In genomic region chr12:106769546-106769945, GRCh38 we compare ENCODE assay signal across 27 cellular contexts. TPM values are rescaled to one million over a fixed set of nuclear protein-coding genes. Genes with fewer than 3 reads are reported as not detected.
DNase-seq lines count a peak whose midpoint lies in the region; ATAC-seq, FAIRE-seq and TF ChIP-seq lines count a peak whose summit lies in the region.
"Had no signal": no experiment of that assay in that cellular context is flagged by ENCODE, and none has a peak within 500 bp of the region (broad histone marks: within the 10 kb centered on the region; RNA-seq: fewer than 3 reads in every experiment).

No MANE protein-coding gene starts in this region.

- H3K4me2 ChIP-seq in K562 (ENCODE audit: insufficient read depth, low read length), result no peak overlapping the region
- peak overlapping the region; percentile 57 for H3K4me2 ChIP-seq in neural progenitor cell

- no peaks in the 10 kb centered on the region for H3K36me3 ChIP-seq in K562 (ENCODE audit: control insufficient read depth, insufficient read depth, low read length)
- no peaks in the 10 kb centered on the region for H3K36me3 ChIP-seq in neural progenitor cell
- no peaks in the 10 kb centered on the region for H3K36me3 ChIP-seq in upper lobe of left lung
- H3K36me3 ChIP-seq: brain microvascular endothelial cell, right atrium auricular region, thyroid gland had no signal

- H3K27me3 ChIP-seq in K562 (ENCODE audit: control insufficient read depth in 2 of 2, insufficient read depth in 2 of 2, low read length in 2 of 2) (no peaks in the 10 kb centered on the region), neural progenitor cell (no peaks in the 10 kb centered on the region), upper lobe of left lung (no peaks in the 10 kb centered on the region)
- H3K27me3 ChIP-seq: brain microvascular endothelial cell, right atrium auricular region, thyroid gland had no signal

- H3K27me3 Mint-ChIP-seq in neural progenitor cell (ENCODE audit: insufficient read depth, low read depth), result peaks cover 3% of the 10 kb centered on the region

- H3K4me1 ChIP-seq in K562 (replicated peaks in 1 of 2; ENCODE audit: control insufficient read depth in 2 of 2, insufficient read depth in 2 of 2, low read length in 2 of 2) (peaks cover 3 to 13% of the 10 kb centered on the region in 2 experiments; a peak in 3 of 5 replicates), neural progenitor cell (peaks cover 40% of the 10 kb centered on the region), upper lobe of left lung (peaks cover 0 to 31% (median 11%) of the 10 kb centered on the region in 4 donors)

- H2AFZ ChIP-seq in K562 (ENCODE audit: low read depth, low read length), result peak overlapping the region; percentile 63
- no peak overlapping the region for H2AFZ ChIP-seq in neural progenitor cell (replicated peaks)

- no peak for FAIRE-seq in K562 (lab: Jason Lieb, UNC)
- FAIRE-seq: H54 had no signal

- POLR2A ChIA-PET in K562 (lab: Yijun Ruan, JAX), result no interaction called here

- H3K4me3 ChIP-seq in K562, result no peak overlapping the region
- no peak overlapping the region for H3K4me3 ChIP-seq in fibroblast of villous mesenchyme (ENCODE audit: low read depth, low read length)
- no peak overlapping the region for H3K4me3 ChIP-seq in neural progenitor cell
- H3K4me3 ChIP-seq in upper lobe of left lung, result no peak overlapping the region
- H3K4me3 ChIP-seq: right atrium auricular region, thyroid gland had no signal

- no TSS peak for BruUV-seq in K562 (replicated peaks; lab: Mats Ljungman, UMichigan)

- no peaks in the 10 kb centered on the region for H3K79me2 ChIP-seq in K562 (ENCODE audit: control insufficient read depth, insufficient read depth, low read length)
- no peaks in the 10 kb centered on the region for H3K79me2 ChIP-seq in neural progenitor cell (ENCODE audit: low read depth)

- no peaks in the 10 kb centered on the region for H3K9me3 Mint-ChIP-seq in neural progenitor cell
- H3K9me3 Mint-ChIP-seq: activated B cell treated with CpG ODN at 0.5 μM for 24 hours; activated CD4-positive, alpha-beta memory T cell treated with anti-CD3 and anti-CD28 coated beads, Interleukin-2, amount 10 ng/mL, durations not matched to agents 7 days and 5 days; activated naive CD4-positive, alpha-beta T cell treated with anti-CD3 and anti-CD28 coated beads, Interleukin-2, amount 50 U/mL, for 72 hours; IgD-negative memory B cell; memory B cell; natural killer cell treated with Interleukin-12 subunit alpha and Interleukin-12 subunit beta and Interleukin-15 and Interleukin-18, amount 100 ng/mL, for 72 hours; stimulated activated naive B cell treated with anti-CD40 and anti-IgM and Interleukin-4, amounts not matched to agents 10 μg/mL and 1 μg/mL and 100 μg/mL, for 72 hours; T-helper 1 cell treated with Interleukin-12 subunit alpha and Interleukin-12 subunit beta and Interleukin-4 antibody, amounts not matched to agents 30 μg/mL and 1 μg/mL, for 36 hours had no signal

- H3K27ac ChIP-seq in K562 (ENCODE audit: extremely low read depth, low read depth, low read length) (no peak overlapping the region), neural progenitor cell (no peak overlapping the region), upper lobe of left lung (no peak overlapping the region)
- H3K27ac ChIP-seq: brain microvascular endothelial cell, right atrium auricular region, thyroid gland had no signal

- H3K9ac ChIP-seq in K562 (ENCODE audit: insufficient read depth in 1 of 2, low read depth in 2 of 2, low read length in 2 of 2) (no peak overlapping the region), neural progenitor cell (no peak overlapping the region)

- H3K36me3 Mint-ChIP-seq in neural progenitor cell, result no peaks in the 10 kb centered on the region
- H3K36me3 Mint-ChIP-seq: natural killer cell treated with Interleukin-12 subunit alpha and Interleukin-12 subunit beta and Interleukin-15 and Interleukin-18, amount 100 ng/mL, for 72 hours had no signal

- H3K4me3 Mint-ChIP-seq in neural progenitor cell, result peak overlapping the region; percentile 34
- H3K4me3 Mint-ChIP-seq: activated B cell treated with CpG ODN at 0.5 μM for 24 hours; activated CD4-positive, alpha-beta memory T cell treated with anti-CD3 and anti-CD28 coated beads, Interleukin-2, amount 10 ng/mL, durations not matched to agents 7 days and 5 days; IgD-negative memory B cell; memory B cell; natural killer cell treated with Interleukin-12 subunit alpha and Interleukin-12 subunit beta and Interleukin-15 and Interleukin-18, amount 100 ng/mL, for 72 hours; stimulated activated naive B cell treated with anti-CD40 and anti-IgM and Interleukin-4, amounts not matched to agents 10 μg/mL and 1 μg/mL and 100 μg/mL, for 72 hours; T-helper 1 cell treated with Interleukin-12 subunit alpha and Interleukin-12 subunit beta and Interleukin-4 antibody, amounts not matched to agents 30 μg/mL and 1 μg/mL, for 36 hours had no signal

- TF ChIP-seq POLR2A in K562 (conservative IDR thresholded peaks at IDR 0.05) (no peak), upper lobe of left lung (IDR thresholded peaks at IDR 0.05) (no peak)

- DNase-seq in EH (ENCODE audit: low read depth) (peak; percentile 23), K562 (ENCODE audit: extremely low read depth in 1 of 4, low spot score in 3 of 4) (no peak), fibroblast of villous mesenchyme (ENCODE audit: low read depth) (peak; percentile 62), neural progenitor cell (ENCODE audit: low spot score) (no peak), COLO829 (ENCODE audit: low spot score) (no peak), NCI-H82 treated with DMSO at 0.1 percent for 48 hours (lab: John Stamatoyannopoulos, UW; ENCODE audit: unreplicated experiment) (no peak), upper lobe of left lung (no peak)
- DNase-seq: activated B cell treated with CpG ODN at 0.5 μM for 24 hours; activated CD4-positive, alpha-beta memory T cell treated with anti-CD3 and anti-CD28 coated beads, Interleukin-2, amount 10 ng/mL, durations not matched to agents 7 days and 5 days; activated T-cell treated with anti-CD3 and anti-CD28 coated beads, Interleukin-2, amount 50 U/mL, for 1 hour; brain microvascular endothelial cell; dermis blood vessel endothelial cell; DMS79; erythroblast; MM.1S; NCI-H1930; stimulated activated naive B cell treated with anti-CD40 and anti-IgM and Interleukin-4, amounts not matched to agents 10 μg/mL and 1 μg/mL and 100 μg/mL, for 72 hours; thyroid gland had no signal

- CTCF ChIA-PET in K562 (lab: Yijun Ruan, JAX; ENCODE audit: low intra/inter-chr PET ratio), result no interaction called here

- 22% methylated on average over 6 of the region's 6 CpGs for WGBS in K562 (ENCODE audit: insufficient coverage, low coverage, missing lambda C conversion rate)
- 47 to 53% methylated on average over 6 of the region's 6 CpGs for WGBS in upper lobe of left lung, 2 donors

- peak overlapping the region; percentile 99 for H3K27ac Mint-ChIP-seq in neural progenitor cell
- H3K27ac Mint-ChIP-seq: activated B cell treated with CpG ODN at 0.5 μM for 24 hours; activated CD4-positive, alpha-beta memory T cell treated with anti-CD3 and anti-CD28 coated beads, Interleukin-2, amount 10 ng/mL, durations not matched to agents 7 days and 5 days; activated naive CD4-positive, alpha-beta T cell treated with anti-CD3 and anti-CD28 coated beads, Interleukin-2, amount 50 U/mL, for 72 hours; IgD-negative memory B cell; memory B cell; natural killer cell treated with Interleukin-12 subunit alpha and Interleukin-12 subunit beta and Interleukin-15 and Interleukin-18, amount 100 ng/mL, for 72 hours; stimulated activated naive B cell treated with anti-CD40 and anti-IgM and Interleukin-4, amounts not matched to agents 10 μg/mL and 1 μg/mL and 100 μg/mL, for 72 hours; T-helper 1 cell treated with Interleukin-12 subunit alpha and Interleukin-12 subunit beta and Interleukin-4 antibody, amounts not matched to agents 30 μg/mL and 1 μg/mL, for 36 hours had no signal

- no peak for TF ChIP-seq EP300 in K562 (IDR thresholded peaks at IDR 0.05; ENCODE audit: low read length)
- TF ChIP-seq EP300 in upper lobe of left lung (IDR thresholded peaks at IDR 0.05), result no peak

- intact Hi-C loops in K562 (cut with micrococcal nuclease), result no loop called here

- in situ Hi-C loops in K562 (cut with MboI), result no loop called here

- H3K9me3 ChIP-seq in K562 (replicated peaks; ENCODE audit: control insufficient read depth, insufficient read depth, low read depth, low read length) (peaks cover 7% of the 10 kb centered on the region), neural progenitor cell (ENCODE audit: low read depth) (no peaks in the 10 kb centered on the region), upper lobe of left lung (no peaks in the 10 kb centered on the region)
- H3K9me3 ChIP-seq: right atrium auricular region, thyroid gland had no signal

- ATAC-seq in K562, result no peak
- ATAC-seq in upper lobe of left lung (ENCODE audit: low FRiP score in 2 of 2), result no peak
- no peak for ATAC-seq in GM18868 (IDR thresholded peaks at IDR 0.05; ENCODE audit: unreplicated experiment)
- ATAC-seq: activated naive CD4-positive, alpha-beta T cell treated with anti-CD3 and anti-CD28 coated beads, Interleukin-2, amount 50 U/mL, for 72 hours; natural killer cell treated with Interleukin-12 subunit alpha and Interleukin-12 subunit beta and Interleukin-15 and Interleukin-18, amount 100 ng/mL, for 72 hours; Right ventricle myocardium inferior; stimulated activated naive B cell treated with anti-CD40 and anti-IgM and Interleukin-4, amounts not matched to agents 10 μg/mL and 1 μg/mL and 100 μg/mL, for 72 hours had no signal

- TF ChIP-seq CTCF in K562 (IDR thresholded peaks at IDR 0.05 in 2 of 3, conservative IDR thresholded peaks at IDR 0.05 in 1 of 3; ENCODE audit: insufficient read depth in 2 of 3, low read depth in 1 of 3, low read length in 3 of 3) (no peak), fibroblast of villous mesenchyme (IDR thresholded peaks at IDR 0.05; ENCODE audit: insufficient read depth, low read depth, low read length) (no peak), neural progenitor cell (IDR thresholded peaks at IDR 0.05) (no peak), upper lobe of left lung (IDR thresholded peaks at IDR 0.05) (no peak)

- TF ChIP-seq RAD21 in K562 (CRISPR knock-in tag; conservative IDR thresholded peaks at IDR 0.05 in 1 of 2, IDR thresholded peaks at IDR 0.05 in 1 of 2), result no peak

- H3K4me1 Mint-ChIP-seq in neural progenitor cell, result peaks cover 80% of the 10 kb centered on the region

- H4K20me1 ChIP-seq in K562 (replicated peaks; ENCODE audit: control insufficient read depth, insufficient read depth, low read length), result no peaks in the 10 kb centered on the region
- no peaks in the 10 kb centered on the region for H4K20me1 ChIP-seq in neural progenitor cell (ENCODE audit: low read depth)

- H3K9me1 ChIP-seq in K562 (ENCODE audit: control insufficient read depth, insufficient read depth, low read length), result no peaks in the 10 kb centered on the region

- peaks cover 55% of the 10 kb centered on the region for H3F3A ChIP-seq in neural progenitor cell (ENCODE audit: low read depth)

RNA-seq across cellular contexts. Expression of gene RIC8B, which starts 4.9 kb away (rescaled TPM):
- total RNA-seq in K562 (2011; cell fraction: chromatin; rRNA removed; ENCODE audit: low replicate concordance), result 9.0 and 16.7 TPM in 2 replicates
- total RNA-seq in K562 (2011; cell fraction: nucleolus; rRNA removed), result 3.0 and 3.9 TPM in 2 replicates
- 6.3 and 11.9 TPM in 2 replicates for total RNA-seq in K562 (2011; cell fraction: nucleoplasm; rRNA removed)
- total RNA-seq in K562 (2014; rRNA removed), result 2.2 and 2.9 TPM in 2 replicates
- 5.6 and 5.9 TPM in 2 replicates for total RNA-seq in K562 (2014; rRNA removed; fragmentation: Illumina TruSeq; extraction: Trizol)
- 6.4 and 7.2 TPM in 2 replicates for total RNA-seq in K562 (2015; rRNA removed; fragmentation: Illumina TruSeq; extraction: Trizol)
- 6.0 and 6.7 TPM in 2 replicates for total RNA-seq in K562 (2021)
- 6.1 and 8.1 TPM in 2 replicates for polyA plus RNA-seq in K562 (2011; rRNA removed)
- polyA plus RNA-seq in K562 (2011; cell fraction: cytosol; rRNA removed), result 2.1 and 3.3 TPM in 2 replicates
- 7.4 and 10.2 TPM in 2 replicates for polyA plus RNA-seq in K562 (2011; cell fraction: nucleus; rRNA removed)
- polyA plus RNA-seq in K562 (2012), result 5.0 and 5.8 TPM in 2 replicates
- 4.8 and 4.9 TPM in 2 replicates for polyA plus RNA-seq in K562 (2014; fragmentation: Illumina TruSeq; extraction: Trizol)
- polyA plus RNA-seq in K562 (2014; fragmentation: Nextera tagmentation; extraction: Ambion mirVana), result 1 to 10 TPM in 1 of 2 experiments, under 1 TPM in 1; 0.92 to 1.6 TPM
- 3.2 and 3.7 TPM in 2 replicates for polyA plus RNA-seq in K562 (2014; rRNA removed)
- polyA minus RNA-seq in K562 (2011; rRNA and poly(A)+ RNA removed), result 17.3 and 20.0 TPM in 2 replicates
- polyA minus RNA-seq in K562 (2011; cell fraction: cytosol; rRNA and poly(A)+ RNA removed), result 2.3 and 6.4 TPM in 2 replicates
- polyA minus RNA-seq in K562 (2011; cell fraction: nucleus; rRNA and poly(A)+ RNA removed), result 7.8 and 13.4 TPM in 2 replicates
- 12.6 and 15.1 TPM in 2 replicates for total RNA-seq in fibroblast of villous mesenchyme
- 21.2 and 33.2 TPM in 2 replicates for total RNA-seq in neural progenitor cell (ENCODE audit: low replicate concordance)
- total RNA-seq in upper lobe of left lung, result 10 to 100 TPM in 4 of 6 donors, 1 to 10 TPM in 2; 7.8 to 27.2 (median 10.8) TPM

Comparison
In these comparisons a context has a peak if more than half of its experiments do, and no peak if none do; other contexts are left out.
1. DNase-seq: peak in EH (single experiment) and fibroblast of villous mesenchyme (single experiment); none in K562 (0 of 4), neural progenitor cell (single experiment), COLO829 (single experiment), NCI-H82 treated with DMSO at 0.1 percent for 48 hours (single experiment) and upper lobe of left lung (0 of 2).